16 cellular contexts compared by ENCODE assay signal in the genomic region with DNA sequence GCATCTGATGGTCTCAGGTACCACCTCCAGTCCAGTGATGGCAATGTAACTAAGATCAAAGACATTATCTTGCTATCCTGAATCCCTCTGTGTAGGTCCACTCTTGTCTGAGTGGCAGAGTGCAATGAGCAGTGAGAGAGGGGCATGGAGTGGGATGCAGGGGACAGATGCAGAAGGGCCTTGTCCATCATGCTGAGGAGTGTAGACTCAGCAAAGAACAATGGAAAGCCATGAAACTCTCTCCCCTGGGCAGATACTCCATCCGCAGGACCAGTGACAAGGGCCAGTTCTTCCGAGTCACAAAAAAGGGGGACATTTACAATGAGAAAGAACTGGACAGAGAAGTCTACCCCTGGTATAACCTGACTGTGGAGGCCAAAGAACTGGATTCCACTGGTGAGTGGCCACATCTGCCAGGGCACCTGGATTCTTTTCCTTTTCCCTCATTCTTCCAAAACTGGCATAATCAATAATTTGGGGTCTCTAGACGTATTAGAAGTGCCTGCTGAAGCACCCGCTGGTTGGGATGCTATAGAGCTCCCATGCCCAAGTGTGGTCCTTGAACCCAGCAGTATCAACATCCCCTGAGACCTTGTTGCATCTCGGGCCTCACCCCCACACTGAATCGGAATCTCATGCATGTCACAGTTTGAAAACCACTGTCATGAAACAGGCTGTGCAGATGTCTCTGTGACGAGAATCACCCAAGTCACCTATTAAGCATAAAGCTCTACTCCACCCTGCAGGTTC. TPM values are rescaled to one million over a fixed set of nuclear protein-coding genes. Genes with fewer than 3 reads are reported as not detected.
DNase-seq lines count a peak whose midpoint lies in the region; ATAC-seq and TF ChIP-seq lines count a peak whose summit lies in the region.
"Had no signal": no experiment of that assay in that cellular context is flagged by ENCODE, and none has a peak within 500 bp of the region (broad histone marks: within the 10 kb centered on the region; RNA-seq: fewer than 3 reads in every experiment).

No MANE protein-coding gene starts in this region.

- peaks cover 24% of the 10 kb centered on the region for H3K4me1 Mint-ChIP-seq in endothelial cell (ENCODE audit: unreplicated experiment)
- H3K4me1 Mint-ChIP-seq: B cell, CD14-positive monocyte, IgD-negative memory B cell had no signal

- TF ChIP-seq RAD21 in Ishikawa (IDR thresholded peaks at IDR 0.05; ENCODE audit: low read depth) = 0 out of 2 replicates have a peak, but pooled peaks have one; percentile 2

- ATAC-seq in Right ventricle myocardium superior (ENCODE audit: poor library complexity) = no peak
- no peak for ATAC-seq in SK-N-SH treated with all-trans-retinoic acid at 6 μM for 48 hours
- ATAC-seq: CD8-positive, alpha-beta T cell had no signal

- peak overlapping the region; percentile 31 for H3K27ac Mint-ChIP-seq in endothelial cell (ENCODE audit: unreplicated experiment)
- H3K27ac Mint-ChIP-seq: B cell; CD14-positive monocyte; CD8-positive, alpha-beta T cell; IgD-negative memory B cell had no signal

- peaks cover 81% of the 10 kb centered on the region for H3K36me3 Mint-ChIP-seq in endothelial cell (ENCODE audit: low read depth, unreplicated experiment)
- H3K36me3 Mint-ChIP-seq: CD14-positive monocyte; CD8-positive, alpha-beta T cell had no signal

- no peak for TF ChIP-seq CTCF in endothelial cell (IDR thresholded peaks at IDR 0.05; ENCODE audit: unreplicated experiment)

- peak overlapping the region; percentile 42 for H3K4me3 Mint-ChIP-seq in endothelial cell (ENCODE audit: unreplicated experiment)
- H3K4me3 Mint-ChIP-seq: B cell; CD14-positive monocyte; CD8-positive, alpha-beta T cell; H9; IgD-negative memory B cell had no signal

- intact Hi-C loops in cardiac septum (cut with DNase I) = no loop called here
- intact Hi-C loops in Right ventricle myocardium superior (cut with DNase I) = no loop called here

- H3K9me3 Mint-ChIP-seq in endothelial cell (ENCODE audit: unreplicated experiment) = no peaks in the 10 kb centered on the region
- H3K9me3 Mint-ChIP-seq: CD8-positive, alpha-beta T cell; H9; IgD-negative memory B cell had no signal

- no peak for TF ChIP-seq EP300 in Ishikawa (IDR thresholded peaks at IDR 0.05; ENCODE audit: borderline replicate concordance)

- DNase-seq in cardiac septum (ENCODE audit: low spot score) (peak; percentile 58), Right ventricle myocardium superior (no peak), endothelial cell (ENCODE audit: low spot score) (no peak), RKO (ENCODE audit: low spot score) (no peak)
- DNase-seq in stimulated activated CD4-positive, alpha-beta T cell treated with anti-CD3 and anti-CD28 coated beads, Interleukin-1b, Interleukin-23, amount 100 ng/mL, for 48 hours = no peak
- DNase-seq: COR-L47, DND-41, GDM1, GM23248, H9 had no signal

- peaks cover 13% of the 10 kb centered on the region for H3K27me3 Mint-ChIP-seq in endothelial cell (ENCODE audit: unreplicated experiment)

TF ChIP-seq in Ishikawa, 13 proteins besides CTCF, POLR2A, EP300 and RAD21:
- TF ChIP-seq CREB1 (IDR thresholded peaks at IDR 0.05; ENCODE audit: low read depth) (no peak), ZBTB7A (IDR thresholded peaks at IDR 0.05; ENCODE audit: low read depth) (no peak)

TF ChIP-seq in SK-N-SH treated with all-trans-retinoic acid at 6 μM for 48 hours, 23 proteins besides CTCF, POLR2A, EP300 and RAD21:
- TF ChIP-seq CSDC2 (CRISPR knock-in tag; IDR thresholded peaks at IDR 0.05) (no peak), OSR1 (CRISPR knock-in tag; IDR thresholded peaks at IDR 0.05) (no peak), GLIS3 (CRISPR knock-in tag; IDR thresholded peaks at IDR 0.05) (no peak), TCF4 (CRISPR knock-in tag; IDR thresholded peaks at IDR 0.05; ENCODE audit: borderline replicate concordance) (no peak), ESRRG (CRISPR knock-in tag; IDR thresholded peaks at IDR 0.05) (no peak), SNAI2 (CRISPR knock-in tag; IDR thresholded peaks at IDR 0.05) (no peak), BACH2 (CRISPR knock-in tag; IDR thresholded peaks at IDR 0.05; ENCODE audit: borderline replicate concordance) (no peak), ARNTL (CRISPR knock-in tag; IDR thresholded peaks at IDR 0.05; ENCODE audit: borderline replicate concordance, low read depth) (no peak), ZFP30 (CRISPR knock-in tag; IDR thresholded peaks at IDR 0.05) (no peak), ZNF8 (CRISPR knock-in tag; IDR thresholded peaks at IDR 0.05) (no peak), ZNF565 (CRISPR knock-in tag; conservative IDR thresholded peaks at IDR 0.05; ENCODE audit: low read depth) (no peak), ISL1 (CRISPR knock-in tag; IDR thresholded peaks at IDR 0.05) (no peak), PPARA (CRISPR knock-in tag; IDR thresholded peaks at IDR 0.05; ENCODE audit: borderline replicate concordance) (no peak), ZC3H10 (CRISPR knock-in tag; IDR thresholded peaks at IDR 0.05) (no peak), RARB (CRISPR knock-in tag; IDR thresholded peaks at IDR 0.05) (no peak)
- TF ChIP-seq, protein P1, sequence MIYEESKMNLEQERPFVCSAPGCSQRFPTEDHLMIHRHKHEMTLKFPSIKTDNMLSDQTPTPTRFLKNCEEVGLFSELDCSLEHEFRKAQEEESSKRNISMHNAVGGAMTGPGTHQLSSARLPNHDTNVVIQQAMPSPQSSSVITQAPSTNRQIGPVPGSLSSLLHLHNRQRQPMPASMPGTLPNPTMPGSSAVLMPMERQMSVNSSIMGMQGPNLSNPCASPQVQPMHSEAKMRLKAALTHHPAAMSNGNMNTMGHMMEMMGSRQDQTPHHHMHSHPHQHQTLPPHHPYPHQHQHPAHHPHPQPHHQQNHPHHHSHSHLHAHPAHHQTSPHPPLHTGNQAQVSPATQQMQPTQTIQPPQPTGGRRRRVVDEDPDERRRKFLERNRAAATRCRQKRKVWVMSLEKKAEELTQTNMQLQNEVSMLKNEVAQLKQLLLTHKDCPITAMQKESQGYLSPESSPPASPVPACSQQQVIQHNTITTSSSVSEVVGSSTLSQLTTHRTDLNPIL (CRISPR knock-in tag; IDR thresholded peaks at IDR 0.05; ENCODE audit: low read depth) = no peak
- TF ChIP-seq, protein P2, sequence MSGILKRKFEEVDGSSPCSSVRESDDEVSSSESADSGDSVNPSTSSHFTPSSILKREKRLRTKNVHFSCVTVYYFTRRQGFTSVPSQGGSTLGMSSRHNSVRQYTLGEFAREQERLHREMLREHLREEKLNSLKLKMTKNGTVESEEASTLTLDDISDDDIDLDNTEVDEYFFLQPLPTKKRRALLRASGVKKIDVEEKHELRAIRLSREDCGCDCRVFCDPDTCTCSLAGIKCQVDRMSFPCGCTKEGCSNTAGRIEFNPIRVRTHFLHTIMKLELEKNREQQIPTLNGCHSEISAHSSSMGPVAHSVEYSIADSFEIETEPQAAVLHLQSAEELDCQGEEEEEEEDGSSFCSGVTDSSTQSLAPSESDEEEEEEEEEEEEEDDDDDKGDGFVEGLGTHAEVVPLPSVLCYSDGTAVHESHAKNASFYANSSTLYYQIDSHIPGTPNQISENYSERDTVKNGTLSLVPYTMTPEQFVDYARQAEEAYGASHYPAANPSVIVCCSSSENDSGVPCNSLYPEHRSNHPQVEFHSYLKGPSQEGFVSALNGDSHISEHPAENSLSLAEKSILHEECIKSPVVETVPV (CRISPR knock-in tag; IDR thresholded peaks at IDR 0.05) = no peak
- TF ChIP-seq, protein P3, sequence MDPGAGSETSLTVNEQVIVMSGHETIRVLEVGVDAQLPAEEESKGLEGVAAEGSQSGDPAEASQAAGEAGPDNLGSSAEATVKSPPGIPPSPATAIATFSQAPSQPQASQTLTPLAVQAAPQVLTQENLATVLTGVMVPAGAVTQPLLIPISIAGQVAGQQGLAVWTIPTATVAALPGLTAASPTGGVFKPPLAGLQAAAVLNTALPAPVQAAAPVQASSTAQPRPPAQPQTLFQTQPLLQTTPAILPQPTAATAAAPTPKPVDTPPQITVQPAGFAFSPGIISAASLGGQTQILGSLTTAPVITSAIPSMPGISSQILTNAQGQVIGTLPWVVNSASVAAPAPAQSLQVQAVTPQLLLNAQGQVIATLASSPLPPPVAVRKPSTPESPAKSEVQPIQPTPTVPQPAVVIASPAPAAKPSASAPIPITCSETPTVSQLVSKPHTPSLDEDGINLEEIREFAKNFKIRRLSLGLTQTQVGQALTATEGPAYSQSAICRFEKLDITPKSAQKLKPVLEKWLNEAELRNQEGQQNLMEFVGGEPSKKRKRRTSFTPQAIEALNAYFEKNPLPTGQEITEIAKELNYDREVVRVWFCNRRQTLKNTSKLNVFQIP (CRISPR knock-in tag; IDR thresholded peaks at IDR 0.05; ENCODE audit: borderline replicate concordance, low read depth) = no peak
TF ChIP-seq in SK-N-SH treated with all-trans-retinoic acid at 6 μM for 48 hours: peak in this region for 0.

RNA-seq across cellular contexts. Expression of a gene that starts 29.5 kb away (rescaled TPM):
- total RNA-seq in cardiac septum = 51.9 TPM
- total RNA-seq in Right ventricle myocardium superior = 42.9 TPM
- total RNA-seq in endothelial cell (ENCODE audit: unreplicated experiment) = 1,308 TPM
- total RNA-seq: B cell; CD8-positive, alpha-beta T cell; GM23248 had no signal

RNA-seq across cellular contexts. Expression of a gene that starts 31.1 kb away (rescaled TPM):
- 2.8 TPM for total RNA-seq in cardiac septum
- total RNA-seq in Right ventricle myocardium superior = 1.4 TPM
- total RNA-seq in endothelial cell (ENCODE audit: unreplicated experiment) = 0.49 TPM
- total RNA-seq: B cell; CD8-positive, alpha-beta T cell had no signal

Comparison
In these comparisons a context has a peak if more than half of its experiments do, and no peak if none do; other contexts are left out.
1. RNA of a gene that starts 29.5 kb away (total RNA-seq): 1,308 TPM in endothelial cell (single experiment); 51.9 TPM in cardiac septum (single experiment) and 42.9 TPM in Right ventricle myocardium superior (single experiment); every median in the first group is over 10 times any median in the second.